ENCODE assay signal across 21 cellular contexts in the genomic region with DNA sequence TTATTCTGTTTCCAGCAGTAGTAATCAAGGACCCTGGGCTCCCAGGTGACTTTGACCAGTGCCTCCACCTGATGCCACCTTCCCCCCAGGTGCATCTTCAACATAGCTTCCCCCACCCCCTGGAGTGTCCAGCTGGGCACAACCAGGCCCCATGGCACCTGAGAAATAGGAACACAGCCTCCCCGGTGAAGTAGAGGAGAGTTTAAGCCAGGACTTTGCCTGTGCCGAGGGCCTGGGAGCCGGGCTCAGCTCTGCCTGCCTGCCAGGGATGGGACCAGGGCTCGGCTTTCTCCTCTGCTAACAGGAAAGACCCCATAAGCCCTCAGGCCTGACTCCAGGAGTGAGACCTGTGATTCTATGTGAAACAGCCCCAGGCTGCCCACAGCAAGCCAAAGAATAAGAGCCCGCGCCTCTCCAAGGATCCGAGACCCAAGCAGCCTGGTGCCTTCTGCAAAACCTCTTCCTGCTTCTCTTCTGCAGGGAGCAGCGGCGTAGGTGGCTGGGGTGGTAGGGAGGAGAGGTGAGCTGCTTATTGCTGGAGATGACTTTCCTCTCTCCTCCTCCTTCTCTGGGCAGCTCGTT. TPM values are rescaled to one million over a fixed set of nuclear protein-coding genes. Genes with fewer than 3 reads are reported as not detected.
DNase-seq lines count a peak whose midpoint lies in the region; ATAC-seq, FAIRE-seq and TF ChIP-seq lines count a peak whose summit lies in the region.
"Had no signal": no experiment of that assay in that cellular context is flagged by ENCODE, and none has a peak within 500 bp of the region (broad histone marks: within the 10 kb centered on the region; RNA-seq: fewer than 3 reads in every experiment).

No MANE protein-coding gene starts in this region.

- TF ChIP-seq EP300 in A549 (IDR thresholded peaks at IDR 0.05) (no peak), H1 (IDR thresholded peaks at IDR 0.05; ENCODE audit: borderline replicate concordance in 1 of 2, low read depth in 2 of 2, low read length in 2 of 2) (no peak)

- TF ChIP-seq CTCF in A549 (IDR thresholded peaks at IDR 0.05) (no peak), H1 (IDR thresholded peaks at IDR 0.05; ENCODE audit: control extremely low read depth in 1 of 3, insufficient read depth in 1 of 3, low read depth in 1 of 3, low read length in 3 of 3) (no peak), osteocyte (IDR thresholded peaks at IDR 0.05) (no peak)

- no peaks in the 10 kb centered on the region for H4K20me1 ChIP-seq in H1 (replicated peaks in 1 of 2; ENCODE audit: control insufficient read depth in 1 of 2, insufficient read depth in 2 of 2, low read length in 2 of 2)

- H3K4me3 ChIP-seq in A549, result no peak overlapping the region
- H3K4me3 ChIP-seq in H1 (ENCODE audit: extremely low read depth in 1 of 4, insufficient read depth in 2 of 4, low read depth in 3 of 4, low read length in 4 of 4), result no peak overlapping the region
- H3K4me3 ChIP-seq: BLaER1 treated with 17β-estradiol and CSF1 and Interleukin-3, amounts not matched to agents 10 nM and 100 nM; HAP-1; SJCRH30; transverse colon had no signal

- peaks cover 29% of the 10 kb centered on the region for H3K27me3 Mint-ChIP-seq in osteocyte (ENCODE audit: unreplicated experiment)

- H2AFZ ChIP-seq in H1 (ENCODE audit: low read length), result no peak overlapping the region

- H3K9me3 ChIP-seq in A549, result no peaks in the 10 kb centered on the region
- no peaks in the 10 kb centered on the region for H3K9me3 ChIP-seq in H1 (ENCODE audit: insufficient read depth in 2 of 2, low read depth in 1 of 2, low read length in 1 of 2)
- H3K9me3 ChIP-seq: BLaER1 treated with 17β-estradiol and CSF1 and Interleukin-3, amounts not matched to agents 10 nM and 100 nM; HAP-1; SJCRH30; transverse colon had no signal

- TF ChIP-seq RAD21 in A549 (conservative IDR thresholded peaks at IDR 0.05 in 1 of 2, IDR thresholded peaks at IDR 0.05 in 1 of 2) (no peak), H1 (IDR thresholded peaks at IDR 0.05 in 1 of 2, conservative IDR thresholded peaks at IDR 0.05 in 1 of 2; ENCODE audit: low read depth in 2 of 2, low read length in 2 of 2) (no peak)

- H2AK5ac ChIP-seq in H1 (ENCODE audit: low read depth, low read length), result no peak overlapping the region

- H4K8ac ChIP-seq in H1 (ENCODE audit: extremely low read depth, insufficient read depth, low read length), result no peak overlapping the region

- H3K79me2 ChIP-seq in H1 (ENCODE audit: control insufficient read depth in 1 of 2, insufficient read depth in 2 of 2, low read length in 2 of 2), result no peaks in the 10 kb centered on the region

- POLR2A ChIA-PET in A549 (lab: Yijun Ruan, JAX) (no interaction called here), H1 (lab: Charles Lee; ENCODE audit: partially characterized antibody) (no interaction called here)

- H3K4me2 ChIP-seq in A549, result no peak overlapping the region
- H3K4me2 ChIP-seq in H1 (ENCODE audit: insufficient read depth in 1 of 2, low read depth in 2 of 2, low read length in 2 of 2), result no peak overlapping the region
- H3K4me2 ChIP-seq: BLaER1 treated with 17β-estradiol and CSF1 and Interleukin-3, amounts not matched to agents 10 nM and 100 nM had no signal

- H2BK12ac ChIP-seq in H1 (ENCODE audit: low read depth, low read length), result no peak overlapping the region

- no peaks in the 10 kb centered on the region for H3K23me2 ChIP-seq in H1 (ENCODE audit: low read depth, low read length)

- peak overlapping the region; percentile 10 for H4K91ac ChIP-seq in H1 (replicated peaks; ENCODE audit: insufficient read length, low read length)

- H4K5ac ChIP-seq in H1 (ENCODE audit: insufficient read length, low read depth, low read length), result no peak overlapping the region

- H3K4me1 ChIP-seq in A549 (peaks cover 39% of the 10 kb centered on the region), H1 (replicated peaks in 1 of 4; ENCODE audit: control insufficient read depth in 3 of 4, insufficient read depth in 4 of 4, low read length in 3 of 4) (peaks cover 0 to 5% (median 3%) of the 10 kb centered on the region in 4 experiments; a peak in 3 of 7 replicates)
- H3K4me1 ChIP-seq: BLaER1 treated with 17β-estradiol and CSF1 and Interleukin-3, amounts not matched to agents 10 nM and 100 nM; HAP-1; SJCRH30; transverse colon had no signal

- no peak overlapping the region for H3K9ac ChIP-seq in H1 (replicated peaks in 1 of 4; ENCODE audit: extremely low read depth in 1 of 4, low read depth in 3 of 4, low read length in 3 of 4)
- H3K9ac ChIP-seq: BLaER1 treated with 17β-estradiol and CSF1 and Interleukin-3, amounts not matched to agents 10 nM and 100 nM had no signal

- H3K79me1 ChIP-seq in H1 (ENCODE audit: low read depth, low read length), result no peaks in the 10 kb centered on the region

- CTCF ChIA-PET in A549 (lab: Yijun Ruan, JAX) (interaction anchor here (1.1 to 3.0 kb wide), 3 partner anchors 15 to 236 kb away, joined by 3 to 19 read pairs (median 5); no protein-coding TSS in a partner anchor), H1 (lab: Charles Lee; ENCODE audit: partially characterized antibody) (interaction anchor here (0.6 to 2.0 kb wide), 8 partner anchors 15 to 343 kb away, joined by 3 to 5 read pairs (median 4); a partner anchor contains a TSS)

- H3K9me3 Mint-ChIP-seq in osteocyte (ENCODE audit: unreplicated experiment), result no peaks in the 10 kb centered on the region

- H3K18ac ChIP-seq in H1 (ENCODE audit: extremely low read depth, low read length), result no peak overlapping the region

- H3K27ac ChIP-seq in A549 (peak overlapping the region; percentile 71 to 79), H1 (ENCODE audit: low read depth, low read length) (no peak overlapping the region)
- H3K27ac ChIP-seq: BLaER1 treated with 17β-estradiol and CSF1 and Interleukin-3, amounts not matched to agents 10 nM and 100 nM; SJCRH30; transverse colon had no signal

- no peak overlapping the region for H3K4me3 Mint-ChIP-seq in osteocyte (ENCODE audit: unreplicated experiment)
- H3K4me3 Mint-ChIP-seq: stimulated activated naive B cell treated with anti-CD40 and anti-IgM and Interleukin-4, amounts not matched to agents 10 μg/mL and 1 μg/mL and 100 μg/mL, for 72 hours had no signal

- H2BK120ac ChIP-seq in H1 (replicated peaks; ENCODE audit: low read depth, low read length), result no peak overlapping the region

- H3K36me3 ChIP-seq in H1 (ENCODE audit: control insufficient read depth in 2 of 4, insufficient read depth in 4 of 4, low read length in 3 of 4), result no peaks in the 10 kb centered on the region
- H3K36me3 ChIP-seq: BLaER1 treated with 17β-estradiol and CSF1 and Interleukin-3, amounts not matched to agents 10 nM and 100 nM; HAP-1; SJCRH30; transverse colon had no signal

- no peak overlapping the region for H2BK15ac ChIP-seq in H1 (ENCODE audit: low read length)

- TF ChIP-seq POLR2A in A549 (IDR thresholded peaks at IDR 0.05; ENCODE audit: low read length) (no peak), H1 (IDR thresholded peaks at IDR 0.05; ENCODE audit: control extremely low read depth in 1 of 2, low read depth in 2 of 2, low read length in 2 of 2) (no peak)

- H3K56ac ChIP-seq in H1 (replicated peaks; ENCODE audit: insufficient read length, low read depth, low read length), result no peak overlapping the region

- 83% methylated on average over 10 of the region's 10 CpGs for WGBS in A549 (ENCODE audit: missing lambda C conversion rate)
- 98% methylated on average over 6 of the region's 10 CpGs; no CpG with 5 or more reads in 1 of the 2 experiments for WGBS in H1 (ENCODE audit: extremely low coverage in 1 of 2, insufficient coverage in 1 of 2, insufficient read length in 1 of 2, insufficient replicate concordance in 2 of 2, low coverage in 1 of 2, low lambda C conversion rate in 2 of 2, missing lambda C conversion rate in 1 of 2), 2 experiments

- H3K14ac ChIP-seq in H1 (ENCODE audit: insufficient read length), result no peak overlapping the region

- no peak overlapping the region for H3K4ac ChIP-seq in H1 (replicated peaks; ENCODE audit: insufficient read length, low read depth, low read length)

- no peak for ATAC-seq in A549
- ATAC-seq in GM21825 (IDR thresholded peaks at IDR 0.05; ENCODE audit: unreplicated experiment), result no peak
- ATAC-seq: stimulated activated naive B cell treated with anti-CD40 and anti-IgM and Interleukin-4, amounts not matched to agents 10 μg/mL and 1 μg/mL and 100 μg/mL, for 72 hours had no signal

- FAIRE-seq in A549 (lab: Jason Lieb, UNC) (no peak), H1 (lab: Jason Lieb, UNC) (no peak), GM19239 (lab: Jason Lieb, UNC) (no peak)
- FAIRE-seq: endometrium had no signal

- no peak overlapping the region for H2BK5ac ChIP-seq in H1 (ENCODE audit: low read depth, low read length)

- H2BK20ac ChIP-seq in H1 (ENCODE audit: low read length), result no peak overlapping the region

- H3K36me3 Mint-ChIP-seq in osteocyte (ENCODE audit: unreplicated experiment), result no peaks in the 10 kb centered on the region
- H3K36me3 Mint-ChIP-seq: stimulated activated naive B cell treated with anti-CD40 and anti-IgM and Interleukin-4, amounts not matched to agents 10 μg/mL and 1 μg/mL and 100 μg/mL, for 72 hours had no signal

- DNase-seq in A549 (ENCODE audit: low read depth in 1 of 2, low spot score in 1 of 2) (no peak), AG08396 (ENCODE audit: low spot score) (peak; percentile 7), H1 (ENCODE audit: low read depth in 1 of 2, low spot score in 2 of 2) (peak in 1 of 2 experiments; percentile 41), osteocyte (ENCODE audit: extremely low spot score, unreplicated experiment) (peak; percentile 73), NCI-H146 (lab: John Stamatoyannopoulos, UW) (no peak), T-helper 2 cell (no peak), GM19239 (ENCODE audit: insufficient read length, low spot score) (no peak)
- DNase-seq: activated CD4-positive, alpha-beta T cell treated with anti-CD3 and anti-CD28 coated beads for 48 hours; NCI-H1105; NCI-H526 treated with DMSO at 0.1 percent for 48 hours; OCI-M1; stimulated activated naive B cell treated with anti-CD40 and anti-IgM and Interleukin-4, amounts not matched to agents 10 μg/mL and 1 μg/mL and 100 μg/mL, for 72 hours; T1000 had no signal

- H3K23ac ChIP-seq in H1 (ENCODE audit: insufficient read length), result no peak overlapping the region

- no peaks in the 10 kb centered on the region for H3K4me1 Mint-ChIP-seq in osteocyte (ENCODE audit: unreplicated experiment)
- H3K4me1 Mint-ChIP-seq: stimulated activated naive B cell treated with anti-CD40 and anti-IgM and Interleukin-4, amounts not matched to agents 10 μg/mL and 1 μg/mL and 100 μg/mL, for 72 hours had no signal

- H3K27ac Mint-ChIP-seq in osteocyte (ENCODE audit: unreplicated experiment), result no peak overlapping the region

- H3K27me3 ChIP-seq in H1 (replicated peaks in 1 of 4; ENCODE audit: control insufficient read depth in 3 of 4, extremely low read depth in 1 of 4, insufficient read depth in 3 of 4, low read length in 3 of 4), result no peaks in the 10 kb centered on the region
- H3K27me3 ChIP-seq: BLaER1 treated with 17β-estradiol and CSF1 and Interleukin-3, amounts not matched to agents 10 nM and 100 nM; transverse colon had no signal

RNA-seq across cellular contexts. Expression of a gene that starts 16.4 kb away (rescaled TPM):
- polyA plus RNA-seq in A549 (2011; rRNA removed) (3.3 and 6.7 TPM in 2 replicates), A549 (2017; fragmentation: RNase III; extraction: RNeasy Plus Mini Kit Qiagen cat#74134 plus additional on column Dnase treatment) (2.6 to 3.4 TPM (median 3.1 TPM) in 3 replicates), H1 (2011; rRNA removed) (8.0 and 13.9 TPM in 2 replicates)
- polyA plus RNA-seq in A549 (2012; cell fraction: cytosol; rRNA removed), result 1.3 and 1.6 TPM in 2 replicates
- polyA plus RNA-seq in A549 (2012; cell fraction: nucleus; rRNA removed), result 3.6 and 4.5 TPM in 2 replicates
- 6.7 and 9.9 TPM in 2 replicates for polyA minus RNA-seq in A549 (2011; rRNA and poly(A)+ RNA removed)
- total RNA-seq in H1 (2021; fragmentation: NEBNext Ultra II Directional; extraction: Animal tissue kit (Norgen Biotek cat#: 25700)), result 19.7 and 26.2 TPM in 2 replicates
- polyA plus RNA-seq in H1 (2011; cell fraction: cytosol; rRNA removed), result 10.0 TPM
- 20.8 TPM for polyA plus RNA-seq in H1 (2011; cell fraction: nucleus; rRNA removed)
- 17.5 to 29.6 TPM (median 23.9 TPM) in 4 replicates for polyA plus RNA-seq in H1 (2012, experiment 1 of 2)
- 11.2 TPM for polyA plus RNA-seq in H1 (2012, experiment 2 of 2)
- 33.0 TPM for polyA plus RNA-seq in H1 (2013, experiment 1 of 2)
- polyA plus RNA-seq in H1 (2013, experiment 2 of 2), result 28.2 TPM
- polyA minus RNA-seq in H1 (2011; rRNA and poly(A)+ RNA removed), result 1.9 and 2.5 TPM in 2 replicates
- 6.4 TPM for polyA minus RNA-seq in H1 (2011; cell fraction: cytosol; rRNA and poly(A)+ RNA removed)
- polyA minus RNA-seq in H1 (2011; cell fraction: nucleus; rRNA and poly(A)+ RNA removed), result 14.4 TPM
- total RNA-seq in osteocyte, result not detected in 2 replicates
- total RNA-seq: liver, myocyte had no signal

Comparison
In these comparisons a context has a peak if more than half of its experiments do, and no peak if none do; other contexts are left out.
1. DNase-seq: peak in AG08396 (single experiment) and osteocyte (single experiment); none in A549 (0 of 2), NCI-H146 (single experiment), T-helper 2 cell (0 of 5) and GM19239 (single experiment).
2. RNA of a gene that starts 16.4 kb away (total RNA-seq): 19.7 to 26.2 TPM in H1; not detected in osteocyte; every median in the first group is over 10 times any median in the second.